Comparison of ENCODE assay signal across 30 cellular contexts in genomic region chr3:124702950-124703349, GRCh38.
"Had no signal": no experiment of that assay in that cellular context is flagged by ENCODE, and none has a peak within 500 bp of the region (broad histone marks: within the 10 kb centered on the region; RNA-seq: fewer than 3 reads in every experiment).

No MANE protein-coding gene starts in this region.

- H3K4me1 ChIP-seq: ascending aorta had no signal

- FAIRE-seq: bronchial epithelial cell had no signal

- H3K9me3 Mint-ChIP-seq: activated CD4-positive, alpha-beta T cell treated with anti-CD3 and anti-CD28 coated beads, Interleukin-2, amount 10 ng/mL, durations not matched to agents 24 days and 14 days; activated CD8-positive, alpha-beta T cell treated with anti-CD3 and anti-CD28 coated beads for 36 hours; activated naive CD4-positive, alpha-beta T cell treated with anti-CD3 and anti-CD28 coated beads, Interleukin-2, amount 50 U/mL, for 24 hours; activated naive CD8-positive, alpha-beta T cell treated with anti-CD3 and anti-CD28 coated beads, Interleukin-2, amount 10 ng/mL, durations not matched to agents 7 days and 5 days; activated T-helper 2 cell treated with anti-CD3 and anti-CD28 coated beads, Interferon-gamma antibody, Interleukin-2, Interleukin-4, amounts not matched to agents 10 μg/mL and 5 μg/mL and 100 μg/mL, durations not matched to agents 14 hours and 24 hours and 36 hours had no signal

- H3K36me3 ChIP-seq: Peyer's patch had no signal

- H3K4me3 ChIP-seq: ascending aorta, body of pancreas, Peyer's patch had no signal

- H3K9me3 ChIP-seq: ascending aorta, body of pancreas, Peyer's patch had no signal

- H3K4me3 Mint-ChIP-seq: activated CD4-positive, alpha-beta T cell treated with anti-CD3 and anti-CD28 coated beads, Interleukin-2, amount 10 ng/mL, durations not matched to agents 24 days and 14 days; activated CD8-positive, alpha-beta T cell treated with anti-CD3 and anti-CD28 coated beads for 36 hours; activated naive CD4-positive, alpha-beta T cell treated with anti-CD3 and anti-CD28 coated beads, Interleukin-2, amount 50 U/mL, for 24 hours; activated naive CD8-positive, alpha-beta T cell treated with anti-CD3 and anti-CD28 coated beads, Interleukin-2, amount 10 ng/mL, durations not matched to agents 7 days and 5 days had no signal

- H3K36me3 Mint-ChIP-seq: activated naive CD8-positive, alpha-beta T cell treated with anti-CD3 and anti-CD28 coated beads, Interleukin-2, amount 10 ng/mL, durations not matched to agents 7 days and 5 days had no signal

- H3K4me1 Mint-ChIP-seq: activated CD4-positive, alpha-beta T cell treated with anti-CD3 and anti-CD28 coated beads, Interleukin-2, amount 10 ng/mL, durations not matched to agents 24 days and 14 days; activated naive CD4-positive, alpha-beta T cell treated with anti-CD3 and anti-CD28 coated beads, Interleukin-2, amount 50 U/mL, for 24 hours had no signal

- H3K27me3 ChIP-seq: ascending aorta, body of pancreas, Peyer's patch had no signal

- ATAC-seq: activated CD8-positive, alpha-beta T cell treated with anti-CD3 and anti-CD28 coated beads for 36 hours; body of pancreas; PC-3; Right ventricle myocardium inferior had no signal

- DNase-seq: activated CD4-positive, alpha-beta T cell treated with anti-CD3 and anti-CD28 coated beads for 1 hour; activated CD4-positive, alpha-beta T cell treated with anti-CD3 and anti-CD28 coated beads, Interleukin-2, amount 10 ng/mL, durations not matched to agents 24 days and 14 days; activated CD4-positive, alpha-beta T cell treated with anti-CD3 and anti-CD28 coated beads, Interleukin-2, amount 50 U/mL, for 4 hours; activated CD4-positive, CD25-positive, alpha-beta regulatory T cell; activated CD8-positive, alpha-beta T cell treated with anti-CD3 and anti-CD28 coated beads for 36 hours; activated gamma-delta T cell; activated naive CD4-positive, alpha-beta T cell treated with Interleukin-2 at 50 U/mL for 16 hours; activated naive CD8-positive, alpha-beta T cell treated with anti-CD3 and anti-CD28 coated beads, Interleukin-2, amount 10 ng/mL, durations not matched to agents 7 days and 5 days; activated T-cell treated with anti-CD3 and anti-CD28 coated beads, Interleukin-2, amount 50 U/mL, for 1 hour; amygdala; body of pancreas; caudate nucleus; cerebellar nuclear complex; NCI-H1105; NCI-H1417 treated with DMSO at 0.1 percent for 48 hours; NCI-H187 treated with DMSO at 0.1 percent for 48 hours; NCI-H2081; NCI-H226; NCI-H524 treated with DMSO at 0.1 percent for 48 hours; PC-3; Peyer's patch; SIG-M5; T1000; WERI-Rb-1 had no signal

- H3K27ac Mint-ChIP-seq: activated CD4-positive, alpha-beta T cell treated with anti-CD3 and anti-CD28 coated beads, Interleukin-2, amount 10 ng/mL, durations not matched to agents 24 days and 14 days; activated CD8-positive, alpha-beta T cell treated with anti-CD3 and anti-CD28 coated beads for 36 hours; activated naive CD4-positive, alpha-beta T cell treated with anti-CD3 and anti-CD28 coated beads, Interleukin-2, amount 50 U/mL, for 24 hours; activated naive CD8-positive, alpha-beta T cell treated with anti-CD3 and anti-CD28 coated beads, Interleukin-2, amount 10 ng/mL, durations not matched to agents 7 days and 5 days; activated T-helper 2 cell treated with anti-CD3 and anti-CD28 coated beads, Interferon-gamma antibody, Interleukin-2, Interleukin-4, amounts not matched to agents 10 μg/mL and 5 μg/mL and 100 μg/mL, durations not matched to agents 14 hours and 24 hours and 36 hours had no signal

- H3K27ac ChIP-seq: ascending aorta, body of pancreas, Peyer's patch, RWPE1, WERI-Rb-1 had no signal
